ENCODE assay signal across 3 cellular contexts in genomic region chr3:151835751-151836550, GRCh38.
A peak's percentile ranks its signal among the peaks of the same experiment; 100 is the strongest.
TF ChIP-seq lines count a peak whose summit lies in the region.

No MANE protein-coding gene starts in this region.

TF ChIP-seq in A549, 52 proteins besides CTCF, POLR2A, EP300 and RAD21 (continued from another document):
- 0 out of 2 replicates have a peak, but pooled peaks have one; percentile 21 for TF ChIP-seq JUNB (IDR thresholded peaks at IDR 0.05)
- TF ChIP-seq PBX3 (IDR thresholded peaks at IDR 0.05) = no peak

TF ChIP-seq in HCT116, 20 proteins besides CTCF, POLR2A, EP300 and RAD21:
- no peak for TF ChIP-seq ATF3 (IDR thresholded peaks at IDR 0.05)
- no peak for TF ChIP-seq SRF (IDR thresholded peaks at IDR 0.05; ENCODE audit: low read depth)
- no peak for TF ChIP-seq ELF1 (IDR thresholded peaks at IDR 0.05; ENCODE audit: borderline replicate concordance, low read depth)
- no peak for TF ChIP-seq POLR2AphosphoS5 (IDR thresholded peaks at IDR 0.05; ENCODE audit: low read depth, low read length)
- no peak for TF ChIP-seq FOSL1 (IDR thresholded peaks at IDR 0.05; ENCODE audit: low read depth)
- no peak for TF ChIP-seq MAX (IDR thresholded peaks at IDR 0.05)
- TF ChIP-seq CEBPB (IDR thresholded peaks at IDR 0.05; ENCODE audit: low read depth) = no peak
- no peak for TF ChIP-seq CBX3 (IDR thresholded peaks at IDR 0.05; ENCODE audit: low read depth)
- TF ChIP-seq EGR1 (IDR thresholded peaks at IDR 0.05; ENCODE audit: low read depth) = no peak
- no peak for TF ChIP-seq JUND (IDR thresholded peaks at IDR 0.05)
- no peak for TF ChIP-seq TCF7L2 (IDR thresholded peaks at IDR 0.05; ENCODE audit: borderline replicate concordance, extremely low read depth, insufficient read depth, insufficient read length)
- no peak for TF ChIP-seq ZFX (IDR thresholded peaks at IDR 0.05)
- TF ChIP-seq YY1 (IDR thresholded peaks at IDR 0.05; ENCODE audit: extremely low read depth, insufficient replicate concordance, low read depth, low read length) = no peak
- TF ChIP-seq EZH2 (IDR thresholded peaks at IDR 0.05) = no peak
- no peak for TF ChIP-seq SP1 (IDR thresholded peaks at IDR 0.05; ENCODE audit: low read depth)
- no peak for TF ChIP-seq ZNF274 (IDR thresholded peaks at IDR 0.05; ENCODE audit: low read depth, low read length)
- no peak for TF ChIP-seq ZBTB33 (IDR thresholded peaks at IDR 0.05; ENCODE audit: extremely low read depth, insufficient replicate concordance, low read length)
- no peak for TF ChIP-seq SIN3A (IDR thresholded peaks at IDR 0.05; ENCODE audit: low read depth)

TF ChIP-seq in SK-N-SH treated with all-trans-retinoic acid at 6 μM for 48 hours, 23 proteins besides CTCF, POLR2A, EP300 and RAD21 (continued from another document):
- TF ChIP-seq ESRRG (CRISPR knock-in tag; IDR thresholded peaks at IDR 0.05) = no peak
